ENCODE assay signal across 12 cellular contexts in genomic region chr11:128421577-128421976, GRCh38.
A peak's percentile ranks its signal among the peaks of the same experiment; 100 is the strongest.
DNase-seq lines count a peak whose midpoint lies in the region; ATAC-seq and TF ChIP-seq lines count a peak whose summit lies in the region.
"Had no signal": no experiment of that assay in that cellular context is flagged by ENCODE, and none has a peak within 500 bp of the region (broad histone marks: within the 10 kb centered on the region; RNA-seq: fewer than 3 reads in every experiment).

No MANE protein-coding gene starts in this region.

- H3K79me2 ChIP-seq in Loucy (ENCODE audit: insufficient read depth, low read length) (no peaks in the 10 kb centered on the region), Karpas-422 (ENCODE audit: low read length) (no peaks in the 10 kb centered on the region)

- H3F3A ChIP-seq in Loucy (ENCODE audit: low read depth): peaks cover 5% of the 10 kb centered on the region; the same call in 1 of the 2 replicates

- H3K4me1 Mint-ChIP-seq in activated CD4-positive, alpha-beta T cell treated with anti-CD3 and anti-CD28 coated beads for 36 hours: peaks cover 64% of the 10 kb centered on the region
- H3K4me1 Mint-ChIP-seq in nephron (peaks cover 70% of the 10 kb centered on the region), endothelial cell (ENCODE audit: unreplicated experiment) (peaks cover 6% of the 10 kb centered on the region)

- H3K4me1 ChIP-seq in Loucy (ENCODE audit: insufficient read depth, low read length, poor library complexity, severe bottlenecking) (peaks cover 73% of the 10 kb centered on the region), Karpas-422 (ENCODE audit: low read length) (no peaks in the 10 kb centered on the region)

- H2AFZ ChIP-seq in Loucy (ENCODE audit: low read length) (no peak overlapping the region), Karpas-422 (ENCODE audit: low read length) (no peak overlapping the region)

- H3K4me2 ChIP-seq in Loucy (ENCODE audit: low read depth, low read length, poor library complexity, severe bottlenecking) (peak overlapping the region; percentile 71), Karpas-422 (ENCODE audit: low read depth, low read length, poor library complexity, severe bottlenecking) (no peak overlapping the region)

- H3K4me3 ChIP-seq in Loucy (ENCODE audit: low read length, poor library complexity, severe bottlenecking) (peak overlapping the region; percentile 33), cardiac fibroblast (replicated peaks in 1 of 2; ENCODE audit: low read depth in 2 of 2, low read length in 2 of 2) (no peak overlapping the region), Karpas-422 (ENCODE audit: low read length) (no peak overlapping the region)
- H3K4me3 ChIP-seq: left lung, vagina had no signal

- DNase-seq in activated CD4-positive, alpha-beta T cell treated with anti-CD3 and anti-CD28 coated beads for 36 hours: peak; percentile 42
- DNase-seq in activated CD4-positive, alpha-beta T cell treated with anti-CD3 and anti-CD28 coated beads, Interleukin-2, amount 50 U/mL, for 1 hour: no peak
- peak; percentile 67 to 81 for DNase-seq in cardiac fibroblast (ENCODE audit: low read depth in 2 of 2)
- DNase-seq in endothelial cell (ENCODE audit: low spot score): no peak
- no peak for DNase-seq in DMS79 (lab: John Stamatoyannopoulos, UW)
- no peak for DNase-seq in Karpas-422
- DNase-seq: activated CD4-positive, alpha-beta T cell treated with anti-CD3 and anti-CD28 coated beads, Interleukin-2, amount 10 ng/mL, durations not matched to agents 7 days and 5 days; left lung; NCI-H446 had no signal

- H3K36me3 ChIP-seq in Loucy (ENCODE audit: insufficient read depth, low read length) (no peaks in the 10 kb centered on the region), Karpas-422 (ENCODE audit: insufficient read depth, low read length) (no peaks in the 10 kb centered on the region)
- H3K36me3 ChIP-seq: left lung, vagina had no signal

- H3K27ac ChIP-seq in Karpas-422 (ENCODE audit: low read length): no peak overlapping the region
- H3K27ac ChIP-seq: left lung, vagina had no signal

- H3K27me3 ChIP-seq in Loucy (ENCODE audit: insufficient read depth, low read length, poor library complexity, severe bottlenecking): no peaks in the 10 kb centered on the region
- H3K27me3 ChIP-seq in Karpas-422 (ENCODE audit: low read length): no peaks in the 10 kb centered on the region
- H3K27me3 ChIP-seq: left lung, vagina had no signal

- intact Hi-C loops in activated CD4-positive, alpha-beta T cell treated with anti-CD3 and anti-CD28 coated beads for 36 hours (cut with DNase I, micrococcal nuclease): loop anchor here (5.0 kb wide), 2 partner anchors 96 to 384 kb away; no protein-coding TSS in a partner anchor

- H3K27ac Mint-ChIP-seq in activated CD4-positive, alpha-beta T cell treated with anti-CD3 and anti-CD28 coated beads for 36 hours: peak overlapping the region; percentile 82
- H3K27ac Mint-ChIP-seq in nephron: peak overlapping the region; percentile 23 to 39 (median 28)
- no peak overlapping the region for H3K27ac Mint-ChIP-seq in endothelial cell (ENCODE audit: unreplicated experiment)

- ATAC-seq in activated CD4-positive, alpha-beta T cell treated with anti-CD3 and anti-CD28 coated beads for 36 hours: peak; percentile 6

- TF ChIP-seq CTCF in Loucy (conservative IDR thresholded peaks at IDR 0.05; ENCODE audit: low read length): no peak
- no peak for TF ChIP-seq CTCF in cardiac fibroblast (IDR thresholded peaks at IDR 0.05; ENCODE audit: low read depth, low read length)
- TF ChIP-seq CTCF in nephron (IDR thresholded peaks at IDR 0.05; ENCODE audit: unreplicated experiment in 3 of 3): no peak
- no peak for TF ChIP-seq CTCF in endothelial cell (IDR thresholded peaks at IDR 0.05; ENCODE audit: unreplicated experiment)

- H3K9me2 ChIP-seq in Loucy (replicated peaks; ENCODE audit: low read depth, low read length): no peaks in the 10 kb centered on the region
- H3K9me2 ChIP-seq in Karpas-422 (replicated peaks; ENCODE audit: insufficient read depth, low read length): no peaks in the 10 kb centered on the region

- no peaks in the 10 kb centered on the region for H3K36me3 Mint-ChIP-seq in activated CD4-positive, alpha-beta T cell treated with anti-CD3 and anti-CD28 coated beads for 36 hours (ENCODE audit: low read depth)
- H3K36me3 Mint-ChIP-seq in nephron (ENCODE audit: low read depth): no peaks in the 10 kb centered on the region
- H3K36me3 Mint-ChIP-seq in endothelial cell (ENCODE audit: low read depth, unreplicated experiment): no peaks in the 10 kb centered on the region

- peak overlapping the region; percentile 49 for H3K9ac ChIP-seq in Loucy (ENCODE audit: low read depth, low read length, poor library complexity, severe bottlenecking)
- no peak overlapping the region for H3K9ac ChIP-seq in Karpas-422 (ENCODE audit: low read length)

- no peaks in the 10 kb centered on the region for H3K9me3 Mint-ChIP-seq in activated CD4-positive, alpha-beta T cell treated with anti-CD3 and anti-CD28 coated beads for 36 hours (ENCODE audit: low read depth)
- H3K9me3 Mint-ChIP-seq in nephron (no peaks in the 10 kb centered on the region), endothelial cell (ENCODE audit: unreplicated experiment) (no peaks in the 10 kb centered on the region)
- H3K9me3 Mint-ChIP-seq: activated CD4-positive, alpha-beta T cell treated with anti-CD3 and anti-CD28 coated beads, Interleukin-2, amount 10 ng/mL, durations not matched to agents 7 days and 5 days had no signal

- H3K4me3 Mint-ChIP-seq in activated CD4-positive, alpha-beta T cell treated with anti-CD3 and anti-CD28 coated beads for 36 hours: no peak overlapping the region
- H3K4me3 Mint-ChIP-seq in nephron (no peak overlapping the region), endothelial cell (ENCODE audit: unreplicated experiment) (no peak overlapping the region)
- H3K4me3 Mint-ChIP-seq: activated CD4-positive, alpha-beta T cell treated with anti-CD3 and anti-CD28 coated beads, Interleukin-2, amount 10 ng/mL, durations not matched to agents 7 days and 5 days had no signal

- H4K20me1 ChIP-seq in Loucy (ENCODE audit: insufficient read depth, low read length, poor library complexity, severe bottlenecking): no peaks in the 10 kb centered on the region
- no peaks in the 10 kb centered on the region for H4K20me1 ChIP-seq in Karpas-422 (ENCODE audit: insufficient read depth, low read depth, low read length)

- H3K9me3 ChIP-seq in Loucy (ENCODE audit: insufficient read depth, low read depth, low read length): no peaks in the 10 kb centered on the region
- no peaks in the 10 kb centered on the region for H3K9me3 ChIP-seq in Karpas-422 (ENCODE audit: low read length)
- H3K9me3 ChIP-seq: left lung, vagina had no signal

- CTCF ChIA-PET in activated CD4-positive, alpha-beta T cell treated with anti-CD3 and anti-CD28 coated beads for 36 hours (lab: Charles Lee): interaction anchor here (0.6 to 3.3 kb wide), 8 partner anchors 8 to 203 kb away, joined by 3 to 20 read pairs (median 5); no protein-coding TSS in a partner anchor

- H3K27me3 Mint-ChIP-seq in activated CD4-positive, alpha-beta T cell treated with anti-CD3 and anti-CD28 coated beads for 36 hours: no peaks in the 10 kb centered on the region
- no peaks in the 10 kb centered on the region for H3K27me3 Mint-ChIP-seq in nephron (ENCODE audit: low read depth)
- H3K27me3 Mint-ChIP-seq in endothelial cell (ENCODE audit: unreplicated experiment): no peaks in the 10 kb centered on the region
- H3K27me3 Mint-ChIP-seq: activated CD4-positive, alpha-beta T cell treated with anti-CD3 and anti-CD28 coated beads, Interleukin-2, amount 10 ng/mL, durations not matched to agents 7 days and 5 days had no signal

- POLR2A ChIA-PET in activated CD4-positive, alpha-beta T cell treated with anti-CD3 and anti-CD28 coated beads for 36 hours (lab: Charles Lee): interaction anchor here (1.0 to 1.8 kb wide), 3 partner anchors 42 to 87 kb away, joined by 3 to 6 read pairs (median 3); no protein-coding TSS in a partner anchor

Comparison
In these comparisons a context has a peak if more than half of its experiments do, and no peak if none do; other contexts are left out.
1. DNase-seq: peak in activated CD4-positive, alpha-beta T cell treated with anti-CD3 and anti-CD28 coated beads for 36 hours (single experiment) and cardiac fibroblast (2 of 2); none in activated CD4-positive, alpha-beta T cell treated with anti-CD3 and anti-CD28 coated beads, Interleukin-2, amount 50 U/mL, for 1 hour (single experiment), endothelial cell (single experiment), DMS79 (single experiment) and Karpas-422 (single experiment).